Comparison of ENCODE assay signal across 28 cellular contexts in the genomic region with DNA sequence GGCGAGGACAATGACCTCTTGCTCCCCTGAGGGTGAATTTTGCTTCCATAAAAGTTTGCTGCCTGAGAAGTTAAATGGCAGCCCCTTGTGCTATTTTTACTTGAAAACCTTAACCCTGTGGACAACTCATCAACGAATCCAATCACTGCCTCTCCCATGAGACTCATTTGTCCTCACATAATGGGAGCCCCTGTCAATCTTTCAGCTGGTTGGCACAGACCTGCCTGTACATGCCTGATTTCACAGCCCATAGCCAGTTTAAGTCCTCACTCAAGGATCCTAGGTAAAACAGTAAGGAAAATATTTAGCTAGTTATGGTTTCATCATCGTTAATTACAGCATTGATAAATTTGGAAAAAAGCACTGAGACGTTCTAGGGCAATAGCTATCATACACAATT.
DNase-seq lines count a peak whose midpoint lies in the region; ATAC-seq and TF ChIP-seq lines count a peak whose summit lies in the region.
"Had no signal": no experiment of that assay in that cellular context is flagged by ENCODE, and none has a peak within 500 bp of the region (broad histone marks: within the 10 kb centered on the region; RNA-seq: fewer than 3 reads in every experiment).

No MANE protein-coding gene starts in this region.

- CTCF ChIA-PET in activated CD4-positive, alpha-beta T cell treated with anti-CD3 and anti-CD28 coated beads for 36 hours (lab: Charles Lee), result interaction anchor here (1.3 kb wide), 1 partner anchor 11 kb away, joined by 3 read pairs; no protein-coding TSS in a partner anchor

- TF ChIP-seq CTCF in foreskin keratinocyte (conservative IDR thresholded peaks at IDR 0.05), result no peak

- no peak overlapping the region for H3K27ac ChIP-seq in foreskin keratinocyte
- H3K27ac ChIP-seq: 22Rv1, gastroesophageal sphincter, left ventricle myocardium inferior, SK-N-MC, upper lobe of right lung had no signal

- peak; percentile 14 for DNase-seq in DMS 273 (lab: John Stamatoyannopoulos, UW; ENCODE audit: unreplicated experiment)
- DNase-seq in DMS 273 treated with DMSO at 0.1 percent for 48 hours (lab: John Stamatoyannopoulos, UW), result no peak
- peak; percentile 53 for DNase-seq in NCI-H1436 (lab: John Stamatoyannopoulos, UW)
- DNase-seq in NCI-H446 treated with DMSO at 0.1 percent for 48 hours (lab: John Stamatoyannopoulos, UW), result peak; percentile 33
- peak; percentile 32 to 67 for DNase-seq in foreskin keratinocyte
- no peak for DNase-seq in Right ventricle myocardium superior
- no peak for DNase-seq in anterior cingulate cortex (lab: John Stamatoyannopoulos, UW)
- no peak for DNase-seq in activated CD4-positive, alpha-beta T cell treated with anti-CD3 and anti-CD28 coated beads for 36 hours
- DNase-seq: activated CD4-positive, CD25-positive, alpha-beta regulatory T cell treated with anti-CD3 and anti-CD28 coated beads, Interleukin-2, amount 50 U/mL, for 72 hours; activated CD8-positive, alpha-beta T cell treated with anti-CD3 and anti-CD28 coated beads, Interleukin-2, amount 10 ng/mL, durations not matched to agents 7 days and 5 days; activated T-cell treated with anti-CD3 and anti-CD28 coated beads for 4 hours; CD4-positive, CD25-positive, alpha-beta regulatory T cell; cortex of kidney; DND-41; hypothalamus; left ventricle myocardium inferior; midbrain; naive thymus-derived CD8-positive, alpha-beta T cell; NCI-H2029; NCI-H526; retina; RPMI8226; stimulated activated CD4-positive, alpha-beta T cell treated with anti-CD3 and anti-CD28 coated beads, Interleukin-2, amount 100 ng/mL, for 24 hours; upper lobe of right lung had no signal

- no peaks in the 10 kb centered on the region for H3K9me3 Mint-ChIP-seq in activated CD4-positive, alpha-beta T cell treated with anti-CD3 and anti-CD28 coated beads for 36 hours (ENCODE audit: low read depth)
- H3K9me3 Mint-ChIP-seq: naive thymus-derived CD8-positive, alpha-beta T cell; T-helper 1 cell treated with Interleukin-12 subunit alpha and Interleukin-12 subunit beta and Interleukin-4 antibody, amounts not matched to agents 30 μg/mL and 1 μg/mL, for 36 hours had no signal

- no peak overlapping the region for H3K27ac Mint-ChIP-seq in activated CD4-positive, alpha-beta T cell treated with anti-CD3 and anti-CD28 coated beads for 36 hours
- H3K27ac Mint-ChIP-seq: activated CD8-positive, alpha-beta T cell treated with anti-CD3 and anti-CD28 coated beads, Interleukin-2, amount 10 ng/mL, durations not matched to agents 7 days and 5 days; CD4-positive, CD25-positive, alpha-beta regulatory T cell; naive thymus-derived CD8-positive, alpha-beta T cell; T-helper 1 cell treated with Interleukin-12 subunit alpha and Interleukin-12 subunit beta and Interleukin-4 antibody, amounts not matched to agents 30 μg/mL and 1 μg/mL, for 36 hours had no signal

- intact Hi-C loops in Right ventricle myocardium superior (cut with DNase I), result no loop called here
- intact Hi-C loops in activated CD4-positive, alpha-beta T cell treated with anti-CD3 and anti-CD28 coated beads for 36 hours (cut with DNase I, micrococcal nuclease), result no loop called here

- H3K4me3 Mint-ChIP-seq in activated CD4-positive, alpha-beta T cell treated with anti-CD3 and anti-CD28 coated beads for 36 hours, result no peak overlapping the region
- H3K4me3 Mint-ChIP-seq: activated CD8-positive, alpha-beta T cell treated with anti-CD3 and anti-CD28 coated beads, Interleukin-2, amount 10 ng/mL, durations not matched to agents 7 days and 5 days; CD4-positive, CD25-positive, alpha-beta regulatory T cell; naive thymus-derived CD8-positive, alpha-beta T cell; T-helper 1 cell treated with Interleukin-12 subunit alpha and Interleukin-12 subunit beta and Interleukin-4 antibody, amounts not matched to agents 30 μg/mL and 1 μg/mL, for 36 hours had no signal

- H3K4me1 Mint-ChIP-seq in activated CD4-positive, alpha-beta T cell treated with anti-CD3 and anti-CD28 coated beads for 36 hours, result peaks cover 2% of the 10 kb centered on the region
- H3K4me1 Mint-ChIP-seq: CD4-positive, CD25-positive, alpha-beta regulatory T cell; naive thymus-derived CD8-positive, alpha-beta T cell had no signal

- H3K4me1 ChIP-seq in foreskin keratinocyte, result peaks cover 5% of the 10 kb centered on the region
- H3K4me1 ChIP-seq: gastroesophageal sphincter, upper lobe of right lung had no signal

- peak; percentile 48 for ATAC-seq in foreskin keratinocyte
- no peak for ATAC-seq in Right ventricle myocardium superior (ENCODE audit: poor library complexity)
- ATAC-seq in activated CD4-positive, alpha-beta T cell treated with anti-CD3 and anti-CD28 coated beads for 36 hours, result no peak
- ATAC-seq: activated CD8-positive, alpha-beta T cell treated with anti-CD3 and anti-CD28 coated beads, Interleukin-2, amount 10 ng/mL, durations not matched to agents 7 days and 5 days; gastroesophageal sphincter; naive thymus-derived CD8-positive, alpha-beta T cell; upper lobe of right lung had no signal

- POLR2A ChIA-PET in activated CD4-positive, alpha-beta T cell treated with anti-CD3 and anti-CD28 coated beads for 36 hours (lab: Charles Lee), result no interaction called here

- peaks cover 26% of the 10 kb centered on the region for H3K27me3 ChIP-seq in foreskin keratinocyte
- H3K27me3 ChIP-seq: gastroesophageal sphincter, upper lobe of right lung had no signal

- no peaks in the 10 kb centered on the region for H3K36me3 Mint-ChIP-seq in activated CD4-positive, alpha-beta T cell treated with anti-CD3 and anti-CD28 coated beads for 36 hours (ENCODE audit: low read depth)
- H3K36me3 Mint-ChIP-seq: CD4-positive, CD25-positive, alpha-beta regulatory T cell; naive thymus-derived CD8-positive, alpha-beta T cell had no signal

- H3K27me3 Mint-ChIP-seq in activated CD4-positive, alpha-beta T cell treated with anti-CD3 and anti-CD28 coated beads for 36 hours, result peaks cover 18% of the 10 kb centered on the region

Comparison
In these comparisons a context has a peak if more than half of its experiments do, and no peak if none do; other contexts are left out.
1. DNase-seq: peak in DMS 273 (single experiment), NCI-H1436 (single experiment), NCI-H446 treated with DMSO at 0.1 percent for 48 hours (single experiment) and foreskin keratinocyte (2 of 2); none in DMS 273 treated with DMSO at 0.1 percent for 48 hours (single experiment), Right ventricle myocardium superior (single experiment), anterior cingulate cortex (0 of 58) and activated CD4-positive, alpha-beta T cell treated with anti-CD3 and anti-CD28 coated beads for 36 hours (single experiment).